12 cellular contexts compared by ENCODE assay signal in the genomic region with DNA sequence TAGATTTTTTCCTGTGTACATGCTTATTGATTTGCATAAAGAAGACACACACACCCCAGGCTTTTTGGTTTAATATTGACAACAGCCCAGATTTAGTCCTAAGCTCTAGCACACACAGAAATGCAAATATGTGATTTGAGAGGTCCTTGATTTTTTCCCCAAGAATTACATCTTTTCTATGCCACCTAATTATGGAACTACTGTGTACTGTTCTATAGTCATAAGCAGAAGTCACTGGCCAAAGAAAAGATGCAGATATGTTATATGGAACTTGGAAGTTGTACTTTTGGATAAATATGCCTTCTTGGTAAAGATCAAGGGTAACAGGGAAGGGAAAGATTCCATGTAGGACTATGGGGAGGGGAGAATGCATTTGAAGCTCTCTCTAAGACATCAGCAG.
DNase-seq lines count a peak whose midpoint lies in the region; ATAC-seq lines count a peak whose summit lies in the region.
"Had no signal": no experiment of that assay in that cellular context is flagged by ENCODE, and none has a peak within 500 bp of the region (broad histone marks: within the 10 kb centered on the region; RNA-seq: fewer than 3 reads in every experiment).

No MANE protein-coding gene starts in this region.

- H3K9me3 ChIP-seq in T-helper 17 cell (ENCODE audit: control insufficient read depth, low read length, poor library complexity, severe bottlenecking), result no peaks in the 10 kb centered on the region
- H3K9me3 ChIP-seq: MG63 had no signal

- no peaks in the 10 kb centered on the region for H3K27me3 Mint-ChIP-seq in effector memory CD8-positive, alpha-beta T cell
- peaks cover 40% of the 10 kb centered on the region for H3K27me3 Mint-ChIP-seq in T-helper 17 cell
- H3K27me3 Mint-ChIP-seq in stimulated activated naive CD8-positive, alpha-beta T cell treated with anti-CD3 and anti-CD28 coated beads, Interleukin-15, amount 100 ng/mL, for 72 hours, result peaks cover 20% of the 10 kb centered on the region

- H3K36me3 Mint-ChIP-seq in effector memory CD8-positive, alpha-beta T cell (ENCODE audit: insufficient read depth), result no peaks in the 10 kb centered on the region
- peaks cover 3% of the 10 kb centered on the region for H3K36me3 Mint-ChIP-seq in T-helper 17 cell (ENCODE audit: low read depth)

- peak overlapping the region; percentile 74 to 75 for H3K27ac Mint-ChIP-seq in effector memory CD8-positive, alpha-beta T cell
- no peak overlapping the region for H3K27ac Mint-ChIP-seq in T-helper 17 cell
- no peak overlapping the region for H3K27ac Mint-ChIP-seq in stimulated activated naive CD8-positive, alpha-beta T cell treated with anti-CD3 and anti-CD28 coated beads, Interleukin-15, amount 100 ng/mL, for 72 hours

- peak; percentile 19 for ATAC-seq in GM21423 (IDR thresholded peaks at IDR 0.05; ENCODE audit: unreplicated experiment)
- ATAC-seq in HG03097 (IDR thresholded peaks at IDR 0.05; ENCODE audit: low FRiP score, unreplicated experiment), result peak; percentile 22
- ATAC-seq in effector memory CD8-positive, alpha-beta T cell (replicated peaks), result no peak
- no peak for ATAC-seq in T-helper 17 cell
- no peak for ATAC-seq in stimulated activated naive CD8-positive, alpha-beta T cell treated with anti-CD3 and anti-CD28 coated beads, Interleukin-15, amount 100 ng/mL, for 72 hours

- H3K9me3 Mint-ChIP-seq in effector memory CD8-positive, alpha-beta T cell, result no peaks in the 10 kb centered on the region
- H3K9me3 Mint-ChIP-seq in stimulated activated naive CD8-positive, alpha-beta T cell treated with anti-CD3 and anti-CD28 coated beads, Interleukin-15, amount 100 ng/mL, for 72 hours, result no peaks in the 10 kb centered on the region

- H3K4me3 Mint-ChIP-seq in effector memory CD8-positive, alpha-beta T cell, result peak overlapping the region; percentile 58 to 64
- no peak overlapping the region for H3K4me3 Mint-ChIP-seq in T-helper 17 cell
- H3K4me3 Mint-ChIP-seq in stimulated activated naive CD8-positive, alpha-beta T cell treated with anti-CD3 and anti-CD28 coated beads, Interleukin-15, amount 100 ng/mL, for 72 hours, result no peak overlapping the region

- H3K4me3 ChIP-seq in GM08714 (ENCODE audit: low read length), result peak overlapping the region; percentile 67
- H3K4me3 ChIP-seq: MG63 had no signal

- in situ Hi-C loops in G401 (cut with HindIII; ENCODE audit: low sequenced_read_pairs), result no loop called here

- DNase-seq in effector memory CD8-positive, alpha-beta T cell, result no peak
- DNase-seq in NCI-H524 treated with DMSO at 0.1 percent for 48 hours (lab: John Stamatoyannopoulos, UW) (no peak), T-helper 17 cell (no peak), G401 (ENCODE audit: low spot score) (no peak)
- no peak for DNase-seq in stimulated activated naive CD8-positive, alpha-beta T cell treated with anti-CD3 and anti-CD28 coated beads, Interleukin-15, amount 100 ng/mL, for 72 hours
- DNase-seq: dermis blood vessel endothelial cell, hypothalamus, MG63, midbrain had no signal

- peaks cover 3 to 8% of the 10 kb centered on the region in 2 donors for H3K4me1 Mint-ChIP-seq in effector memory CD8-positive, alpha-beta T cell (ENCODE audit: low read depth in 2 of 2)
- H3K4me1 Mint-ChIP-seq in T-helper 17 cell, result peaks cover 8% of the 10 kb centered on the region
- peaks cover 6% of the 10 kb centered on the region for H3K4me1 Mint-ChIP-seq in stimulated activated naive CD8-positive, alpha-beta T cell treated with anti-CD3 and anti-CD28 coated beads, Interleukin-15, amount 100 ng/mL, for 72 hours

Comparison
In these comparisons a context has a peak if more than half of its experiments do, and no peak if none do; other contexts are left out.
1. ATAC-seq: peak in GM21423 (single experiment) and HG03097 (single experiment); none in effector memory CD8-positive, alpha-beta T cell (single experiment), T-helper 17 cell (single experiment) and stimulated activated naive CD8-positive, alpha-beta T cell treated with anti-CD3 and anti-CD28 coated beads, Interleukin-15, amount 100 ng/mL, for 72 hours (single experiment).
2. H3K27ac Mint-ChIP-seq: peak in effector memory CD8-positive, alpha-beta T cell (2 of 2); none in T-helper 17 cell (single experiment) and stimulated activated naive CD8-positive, alpha-beta T cell treated with anti-CD3 and anti-CD28 coated beads, Interleukin-15, amount 100 ng/mL, for 72 hours (0 of 2).
3. H3K4me3 Mint-ChIP-seq: peak in effector memory CD8-positive, alpha-beta T cell (2 of 2); none in T-helper 17 cell (single experiment) and stimulated activated naive CD8-positive, alpha-beta T cell treated with anti-CD3 and anti-CD28 coated beads, Interleukin-15, amount 100 ng/mL, for 72 hours (0 of 2).